8 cellular contexts compared by ENCODE assay signal in the genomic region with DNA sequence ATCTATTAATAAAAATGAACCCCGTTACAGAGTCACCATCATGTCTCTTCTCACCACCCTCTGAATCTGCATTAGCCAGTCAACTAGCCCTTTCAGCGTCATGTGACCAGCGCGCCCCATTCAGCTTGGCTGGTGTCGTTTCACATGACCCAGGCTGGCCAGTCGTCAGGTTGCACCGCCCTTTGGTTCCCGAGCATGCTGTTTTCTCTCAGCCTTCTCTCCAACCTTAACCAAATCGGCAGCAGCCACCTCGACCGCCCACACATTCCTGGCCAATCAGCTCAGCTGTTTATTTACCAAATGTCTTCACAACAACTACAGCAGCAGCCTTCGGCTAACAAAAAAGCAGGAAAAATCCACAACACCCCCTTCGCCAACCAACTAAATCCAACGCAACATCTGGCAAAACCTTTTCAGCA. TPM values are rescaled to one million over a fixed set of nuclear protein-coding genes. Genes with fewer than 3 reads are reported as not detected.
DNase-seq lines count a peak whose midpoint lies in the region; ATAC-seq, FAIRE-seq and TF ChIP-seq lines count a peak whose summit lies in the region.

No MANE protein-coding gene starts in this region.

- peaks cover 79% of the 10 kb centered on the region for H3K4me1 Mint-ChIP-seq in stimulated activated naive CD8-positive, alpha-beta T cell treated with anti-CD3 and anti-CD28 coated beads, Interleukin-15, Interleukin-2, amounts not matched to agents 100 ng/mL and 50 ng/mL, for 24 hours (ENCODE audit: low read depth)

- peak overlapping the region; percentile 69 for H3K27ac Mint-ChIP-seq in stimulated activated naive CD8-positive, alpha-beta T cell treated with anti-CD3 and anti-CD28 coated beads, Interleukin-15, Interleukin-2, amounts not matched to agents 100 ng/mL and 50 ng/mL, for 24 hours

- no peaks in the 10 kb centered on the region for H3K27me3 Mint-ChIP-seq in stimulated activated naive CD8-positive, alpha-beta T cell treated with anti-CD3 and anti-CD28 coated beads, Interleukin-15, Interleukin-2, amounts not matched to agents 100 ng/mL and 50 ng/mL, for 24 hours

- TF ChIP-seq POLR2A in GM12892 (IDR thresholded peaks at IDR 0.05; ENCODE audit: low read depth, low read length) = peak; percentile 46; the same call in 1 of the 2 replicates

- ATAC-seq in HG03520 (IDR thresholded peaks at IDR 0.05; ENCODE audit: unreplicated experiment) = no peak

- peaks cover 100% of the 10 kb centered on the region for H3K36me3 Mint-ChIP-seq in stimulated activated naive CD8-positive, alpha-beta T cell treated with anti-CD3 and anti-CD28 coated beads, Interleukin-15, Interleukin-2, amounts not matched to agents 100 ng/mL and 50 ng/mL, for 24 hours (ENCODE audit: low read depth)

- peak overlapping the region; percentile 96 for H3K4me3 Mint-ChIP-seq in stimulated activated naive CD8-positive, alpha-beta T cell treated with anti-CD3 and anti-CD28 coated beads, Interleukin-15, Interleukin-2, amounts not matched to agents 100 ng/mL and 50 ng/mL, for 24 hours

- DNase-seq in GM12892 (ENCODE audit: insufficient read length) (no peak), dermis blood vessel endothelial cell (peak; percentile 48), midbrain (lab: John Stamatoyannopoulos, UW) (peak; percentile 27), DMS79 treated with DMSO at 0.1 percent for 48 hours (lab: John Stamatoyannopoulos, UW) (no peak), RCC 7860 (ENCODE audit: low spot score) (no peak)
- peak; percentile 49 to 52 for DNase-seq in activated CD4-positive, alpha-beta T cell treated with anti-CD3 and anti-CD28 coated beads for 4 hours

- FAIRE-seq in GM12892 (lab: Jason Lieb, UNC) (no peak), RCC 7860 (lab: Jason Lieb, UNC) (no peak)

- no peaks in the 10 kb centered on the region for H3K9me3 Mint-ChIP-seq in stimulated activated naive CD8-positive, alpha-beta T cell treated with anti-CD3 and anti-CD28 coated beads, Interleukin-15, Interleukin-2, amounts not matched to agents 100 ng/mL and 50 ng/mL, for 24 hours

RNA-seq across cellular contexts. Expression of gene SRSF3, which starts 5.6 kb away (rescaled TPM):
- 341 TPM for polyA plus RNA-seq in GM12892 (2012; ENCODE audit: missing spikeins)
- total RNA-seq in dermis blood vessel endothelial cell = 224 and 544 TPM in 2 replicates

RNA-seq across cellular contexts. Expression of gene STK38, which starts 52.5 kb away (rescaled TPM):
- 13.9 TPM for polyA plus RNA-seq in GM12892 (2012; ENCODE audit: missing spikeins)
- 19.2 and 24.5 TPM in 2 replicates for total RNA-seq in dermis blood vessel endothelial cell

Comparison
In these comparisons a context has a peak if more than half of its experiments do, and no peak if none do; other contexts are left out.
1. DNase-seq: peak in activated CD4-positive, alpha-beta T cell treated with anti-CD3 and anti-CD28 coated beads for 4 hours (2 of 2), dermis blood vessel endothelial cell (single experiment) and midbrain (single experiment); none in GM12892 (single experiment), DMS79 treated with DMSO at 0.1 percent for 48 hours (single experiment) and RCC 7860 (single experiment).